Comparison of ENCODE assay signal across 1 cellular context in genomic region chr3:53072653-53073552, GRCh38.
TF ChIP-seq lines count a peak whose summit lies in the region.

No MANE protein-coding gene starts in this region.

TF ChIP-seq in HepG2, 621 proteins besides CTCF, POLR2A, EP300 and RAD21 (continued from another document):
- TF ChIP-seq TAF1 (CRISPR knock-in tag; IDR thresholded peaks at IDR 0.05) (peak; percentile 34; the same call in 1 of the 2 replicates), FOXA1 (IDR thresholded peaks at IDR 0.05) (no peak), FOXA1 (CRISPR knock-in tag; IDR thresholded peaks at IDR 0.05) (no peak), HOXD1 (CRISPR knock-in tag; IDR thresholded peaks at IDR 0.05) (0 out of 2 replicates have a peak, but pooled peaks have one; percentile 2), PRDM10 (CRISPR knock-in tag; IDR thresholded peaks at IDR 0.05; ENCODE audit: low read depth) (peak; percentile 90)
TF ChIP-seq in HepG2: peak in this region for 193.
